22 cellular contexts compared by ENCODE assay signal in genomic region chr5:180402716-180403115, GRCh38. TPM values are rescaled to one million over a fixed set of nuclear protein-coding genes. Genes with fewer than 3 reads are reported as not detected.
DNase-seq lines count a peak whose midpoint lies in the region; ATAC-seq lines count a peak whose summit lies in the region.
"Had no signal": no experiment of that assay in that cellular context is flagged by ENCODE, and none has a peak within 500 bp of the region (broad histone marks: within the 10 kb centered on the region; RNA-seq: fewer than 3 reads in every experiment).

No MANE protein-coding gene starts in this region.

- no peak overlapping the region for H3K4me3 Mint-ChIP-seq in activated T-cell treated with anti-CD3 and anti-CD28 coated beads, Interleukin-2, amount 50 U/mL, for 4 hours
- H3K4me3 Mint-ChIP-seq: CD14-positive monocyte; CD4-positive, alpha-beta memory T cell; CD8-positive, alpha-beta memory T cell had no signal

- peaks cover 4% of the 10 kb centered on the region for H3K9me3 Mint-ChIP-seq in activated T-cell treated with anti-CD3 and anti-CD28 coated beads, Interleukin-2, amount 50 U/mL, for 4 hours

- DNase-seq in islet precursor cell: peak; percentile 2
- peak; percentile 57 for DNase-seq in posterior vena cava (ENCODE audit: low spot score)
- no peak for DNase-seq in activated T-cell treated with anti-CD3 and anti-CD28 coated beads, Interleukin-2, amount 50 U/mL, for 4 hours
- DNase-seq: 8988T; ACHN; BE2C; C1 segment of cervical spinal cord; CD4-positive, alpha-beta memory T cell; CD4-positive, CD25-positive, alpha-beta regulatory T cell; CD8-positive, alpha-beta memory T cell; COR-L47; DMS 273 treated with DMSO at 0.1 percent for 48 hours; DMS153; DMS53; DMS79; DND-41; EL; GDM1 had no signal

- H3K36me3 Mint-ChIP-seq in activated T-cell treated with anti-CD3 and anti-CD28 coated beads, Interleukin-2, amount 50 U/mL, for 4 hours (ENCODE audit: insufficient read depth): no peaks in the 10 kb centered on the region
- H3K36me3 Mint-ChIP-seq: CD14-positive monocyte; CD4-positive, alpha-beta memory T cell; CD4-positive, CD25-positive, alpha-beta regulatory T cell; CD8-positive, alpha-beta memory T cell had no signal

- H3K4me1 Mint-ChIP-seq in activated T-cell treated with anti-CD3 and anti-CD28 coated beads, Interleukin-2, amount 50 U/mL, for 4 hours (ENCODE audit: low read depth): no peaks in the 10 kb centered on the region
- H3K4me1 Mint-ChIP-seq: CD14-positive monocyte; CD4-positive, alpha-beta memory T cell; CD4-positive, CD25-positive, alpha-beta regulatory T cell; CD8-positive, alpha-beta memory T cell had no signal

- H3K27me3 Mint-ChIP-seq in activated T-cell treated with anti-CD3 and anti-CD28 coated beads, Interleukin-2, amount 50 U/mL, for 4 hours (ENCODE audit: low read depth): peaks cover 10% of the 10 kb centered on the region
- H3K27me3 Mint-ChIP-seq: CD4-positive, CD25-positive, alpha-beta regulatory T cell had no signal

- ATAC-seq in HG03025 (IDR thresholded peaks at IDR 0.05; ENCODE audit: low FRiP score, unreplicated experiment) (no peak), GM21529 (IDR thresholded peaks at IDR 0.05; ENCODE audit: unreplicated experiment) (no peak)
- no peak for ATAC-seq in activated T-cell treated with anti-CD3 and anti-CD28 coated beads, Interleukin-2, amount 50 U/mL, for 4 hours
- ATAC-seq: GM12878 had no signal

- intact Hi-C loops in posterior vena cava (cut with DNase I): no loop called here

RNA-seq across cellular contexts. Expression of gene GFPT2, which starts 49.6 kb away (rescaled TPM):
- 10 to 100 TPM; 75.4 to 83.3 TPM for total RNA-seq in posterior vena cava
- under 1 TPM; 0.30 to 0.48 (median 0.34) TPM for total RNA-seq in activated T-cell treated with anti-CD3 and anti-CD28 coated beads, Interleukin-2, amount 50 U/mL, for 4 hours
- total RNA-seq: CD4-positive, CD25-positive, alpha-beta regulatory T cell had no signal

Comparison
In these comparisons a context has a peak if more than half of its experiments do, and no peak if none do; other contexts are left out.
1. RNA of gene GFPT2, which starts 49.6 kb away (total RNA-seq): 75.4 to 83.3 TPM in posterior vena cava; 0.30 to 0.48 TPM in activated T-cell treated with anti-CD3 and anti-CD28 coated beads, Interleukin-2, amount 50 U/mL, for 4 hours; every median in the first group is over 10 times any median in the second.